1 cellular context compared by ENCODE assay signal in genomic region chr9:137229903-137230719, GRCh38.
A peak's percentile ranks its signal among the peaks of the same experiment; 100 is the strongest.
TF ChIP-seq lines count a peak whose summit lies in the region.

No MANE protein-coding gene starts in this region.

TF ChIP-seq in HepG2, 621 proteins besides CTCF, POLR2A, EP300 and RAD21 (continued from another document):
- TF ChIP-seq, protein P1, sequence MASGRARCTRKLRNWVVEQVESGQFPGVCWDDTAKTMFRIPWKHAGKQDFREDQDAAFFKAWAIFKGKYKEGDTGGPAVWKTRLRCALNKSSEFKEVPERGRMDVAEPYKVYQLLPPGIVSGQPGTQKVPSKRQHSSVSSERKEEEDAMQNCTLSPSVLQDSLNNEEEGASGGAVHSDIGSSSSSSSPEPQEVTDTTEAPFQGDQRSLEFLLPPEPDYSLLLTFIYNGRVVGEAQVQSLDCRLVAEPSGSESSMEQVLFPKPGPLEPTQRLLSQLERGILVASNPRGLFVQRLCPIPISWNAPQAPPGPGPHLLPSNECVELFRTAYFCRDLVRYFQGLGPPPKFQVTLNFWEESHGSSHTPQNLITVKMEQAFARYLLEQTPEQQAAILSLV (CRISPR knock-in tag; IDR thresholded peaks at IDR 0.05; ENCODE audit: borderline replicate concordance), result peak; percentile 48; the same call in 1 of the 2 replicates
- TF ChIP-seq ONECUT2 (CRISPR knock-in tag; IDR thresholded peaks at IDR 0.05) (no peak), ZNF660 (CRISPR knock-in tag; IDR thresholded peaks at IDR 0.05; ENCODE audit: borderline replicate concordance, low read depth) (no peak; the same call in 1 of the 2 replicates), ZNF891 (CRISPR knock-in tag; IDR thresholded peaks at IDR 0.05) (peak; percentile 39), MLX (CRISPR knock-in tag; IDR thresholded peaks at IDR 0.05) (peak; percentile 7; the same call in 1 of the 2 replicates), PAX8 (CRISPR knock-in tag; IDR thresholded peaks at IDR 0.05; ENCODE audit: borderline replicate concordance) (0 out of 2 replicates have a peak, but pooled peaks have one; percentile 21), ZNF232 (CRISPR knock-in tag; IDR thresholded peaks at IDR 0.05; ENCODE audit: borderline replicate concordance) (peak; percentile 16; the same call in 1 of the 2 replicates), ZNF878 (CRISPR knock-in tag; IDR thresholded peaks at IDR 0.05) (no peak), PITX1 (CRISPR knock-in tag; IDR thresholded peaks at IDR 0.05) (no peak; the same call in 1 of the 2 replicates), IKZF5 (CRISPR knock-in tag; IDR thresholded peaks at IDR 0.05) (0 out of 2 replicates have a peak, but pooled peaks have one; percentile 30), ZBTB14 (CRISPR knock-in tag; IDR thresholded peaks at IDR 0.05) (0 out of 2 replicates have a peak, but pooled peaks have one; percentile 35), REPIN1 (CRISPR knock-in tag; IDR thresholded peaks at IDR 0.05; ENCODE audit: borderline replicate concordance, low read depth) (0 out of 2 replicates have a peak, but pooled peaks have one; percentile 5), MIER3 (CRISPR knock-in tag; IDR thresholded peaks at IDR 0.05; ENCODE audit: borderline replicate concordance) (no peak; the same call in 1 of the 2 replicates), NKX3-1 (CRISPR knock-in tag; IDR thresholded peaks at IDR 0.05) (0 out of 2 replicates have a peak, but pooled peaks have one; percentile 56), AHDC1 (CRISPR knock-in tag; IDR thresholded peaks at IDR 0.05; ENCODE audit: borderline replicate concordance) (peak; percentile 75; the same call in 1 of the 2 replicates), RFX3 (CRISPR knock-in tag; IDR thresholded peaks at IDR 0.05) (no peak), PATZ1 (CRISPR knock-in tag; IDR thresholded peaks at IDR 0.05) (peak; percentile 86), IKZF1 (IDR thresholded peaks at IDR 0.05) (no peak), CCAR2 (optimal IDR thresholded peaks at IDR 0.05; ENCODE audit: low read depth, low read length) (no peak), ZFP36 (IDR thresholded peaks at IDR 0.05; ENCODE audit: borderline replicate concordance, low read depth, low read length, partially characterized antibody) (no peak), IRF1 (CRISPR knock-in tag; IDR thresholded peaks at IDR 0.05; ENCODE audit: low read depth) (no peak), IKZF4 (CRISPR knock-in tag; IDR thresholded peaks at IDR 0.05; ENCODE audit: borderline replicate concordance, low read depth, not compliant biosample characterization) (no peak), ZNF790 (CRISPR knock-in tag; IDR thresholded peaks at IDR 0.05; ENCODE audit: borderline replicate concordance) (no peak), TERF1 (CRISPR knock-in tag; IDR thresholded peaks at IDR 0.05) (no peak), ZNF44 (CRISPR knock-in tag; IDR thresholded peaks at IDR 0.05) (0 out of 2 replicates have a peak, but pooled peaks have one; percentile 28), SRSF4 (IDR thresholded peaks at IDR 0.05; ENCODE audit: low read depth, low read length, poor library complexity, severe bottlenecking) (no peak), KMT2B (CRISPR knock-in tag; IDR thresholded peaks at IDR 0.05) (no peak)
- TF ChIP-seq, protein P2, sequence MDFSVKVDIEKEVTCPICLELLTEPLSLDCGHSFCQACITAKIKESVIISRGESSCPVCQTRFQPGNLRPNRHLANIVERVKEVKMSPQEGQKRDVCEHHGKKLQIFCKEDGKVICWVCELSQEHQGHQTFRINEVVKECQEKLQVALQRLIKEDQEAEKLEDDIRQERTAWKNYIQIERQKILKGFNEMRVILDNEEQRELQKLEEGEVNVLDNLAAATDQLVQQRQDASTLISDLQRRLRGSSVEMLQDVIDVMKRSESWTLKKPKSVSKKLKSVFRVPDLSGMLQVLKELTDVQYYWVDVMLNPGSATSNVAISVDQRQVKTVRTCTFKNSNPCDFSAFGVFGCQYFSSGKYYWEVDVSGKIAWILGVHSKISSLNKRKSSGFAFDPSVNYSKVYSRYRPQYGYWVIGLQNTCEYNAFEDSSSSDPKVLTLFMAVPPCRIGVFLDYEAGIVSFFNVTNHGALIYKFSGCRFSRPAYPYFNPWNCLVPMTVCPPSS (IDR thresholded peaks at IDR 0.05), result no peak
- TF ChIP-seq, protein P3, sequence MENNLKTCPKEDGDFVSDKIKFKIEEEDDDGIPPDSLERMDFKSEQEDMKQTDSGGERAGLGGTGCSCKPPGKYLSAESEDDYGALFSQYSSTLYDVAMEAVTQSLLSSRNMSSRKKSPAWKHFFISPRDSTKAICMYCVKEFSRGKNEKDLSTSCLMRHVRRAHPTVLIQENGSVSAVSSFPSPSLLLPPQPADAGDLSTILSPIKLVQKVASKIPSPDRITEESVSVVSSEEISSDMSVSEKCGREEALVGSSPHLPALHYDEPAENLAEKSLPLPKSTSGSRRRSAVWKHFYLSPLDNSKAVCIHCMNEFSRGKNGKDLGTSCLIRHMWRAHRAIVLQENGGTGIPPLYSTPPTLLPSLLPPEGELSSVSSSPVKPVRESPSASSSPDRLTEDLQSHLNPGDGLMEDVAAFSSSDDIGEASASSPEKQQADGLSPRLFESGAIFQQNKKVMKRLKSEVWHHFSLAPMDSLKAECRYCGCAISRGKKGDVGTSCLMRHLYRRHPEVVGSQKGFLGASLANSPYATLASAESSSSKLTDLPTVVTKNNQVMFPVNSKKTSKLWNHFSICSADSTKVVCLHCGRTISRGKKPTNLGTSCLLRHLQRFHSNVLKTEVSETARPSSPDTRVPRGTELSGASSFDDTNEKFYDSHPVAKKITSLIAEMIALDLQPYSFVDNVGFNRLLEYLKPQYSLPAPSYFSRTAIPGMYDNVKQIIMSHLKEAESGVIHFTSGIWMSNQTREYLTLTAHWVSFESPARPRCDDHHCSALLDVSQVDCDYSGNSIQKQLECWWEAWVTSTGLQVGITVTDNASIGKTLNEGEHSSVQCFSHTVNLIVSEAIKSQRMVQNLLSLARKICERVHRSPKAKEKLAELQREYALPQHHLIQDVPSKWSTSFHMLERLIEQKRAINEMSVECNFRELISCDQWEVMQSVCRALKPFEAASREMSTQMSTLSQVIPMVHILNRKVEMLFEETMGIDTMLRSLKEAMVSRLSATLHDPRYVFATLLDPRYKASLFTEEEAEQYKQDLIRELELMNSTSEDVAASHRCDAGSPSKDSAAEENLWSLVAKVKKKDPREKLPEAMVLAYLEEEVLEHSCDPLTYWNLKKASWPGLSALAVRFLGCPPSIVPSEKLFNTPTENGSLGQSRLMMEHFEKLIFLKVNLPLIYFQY (CRISPR knock-in tag; IDR thresholded peaks at IDR 0.05; ENCODE audit: borderline replicate concordance), result peak; percentile 82; the same call in 1 of the 2 replicates
